ENCODE assay signal across 8 cellular contexts in genomic region chr19:6393074-6393981, GRCh38. TPM values are rescaled to one million over a fixed set of nuclear protein-coding genes. Genes with fewer than 3 reads are reported as not detected.
DNase-seq lines count a peak whose midpoint lies in the region; ATAC-seq and TF ChIP-seq lines count a peak whose summit lies in the region.

A gene with protein sequence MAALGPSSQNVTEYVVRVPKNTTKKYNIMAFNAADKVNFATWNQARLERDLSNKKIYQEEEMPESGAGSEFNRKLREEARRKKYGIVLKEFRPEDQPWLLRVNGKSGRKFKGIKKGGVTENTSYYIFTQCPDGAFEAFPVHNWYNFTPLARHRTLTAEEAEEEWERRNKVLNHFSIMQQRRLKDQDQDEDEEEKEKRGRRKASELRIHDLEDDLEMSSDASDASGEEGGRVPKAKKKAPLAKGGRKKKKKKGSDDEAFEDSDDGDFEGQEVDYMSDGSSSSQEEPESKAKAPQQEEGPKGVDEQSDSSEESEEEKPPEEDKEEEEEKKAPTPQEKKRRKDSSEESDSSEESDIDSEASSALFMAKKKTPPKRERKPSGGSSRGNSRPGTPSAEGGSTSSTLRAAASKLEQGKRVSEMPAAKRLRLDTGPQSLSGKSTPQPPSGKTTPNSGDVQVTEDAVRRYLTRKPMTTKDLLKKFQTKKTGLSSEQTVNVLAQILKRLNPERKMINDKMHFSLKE (minus strand): TSS chr19:6393164. CDS start chr19:6392995, 169 bp downstream.

- CTCF ChIA-PET in HCT116 (lab: Charles Lee) = no interaction called here
- CTCF ChIA-PET in activated naive CD4-positive, alpha-beta T cell treated with anti-CD3 and anti-CD28 coated beads for 36 hours (lab: Charles Lee) = interaction anchor here (0.6 kb wide), 1 partner anchor 69 kb away, joined by 3 read pairs; no protein-coding TSS in a partner anchor

- peak within 1 kb of the TSS; percentile 92 for H3K27ac Mint-ChIP-seq in activated naive CD4-positive, alpha-beta T cell treated with anti-CD3 and anti-CD28 coated beads for 36 hours

- peaks cover 16% of the 10 kb centered on the region for H3K4me1 Mint-ChIP-seq in activated naive CD4-positive, alpha-beta T cell treated with anti-CD3 and anti-CD28 coated beads for 36 hours (ENCODE audit: low read depth)

- H3K36me3 ChIP-seq in HCT116 (ENCODE audit: control insufficient read depth in 1 of 2, insufficient read depth in 2 of 2, low read length in 2 of 2) = peaks cover 15 to 16% of the 10 kb centered on the region in 2 experiments; a peak in 2 of 4 replicates
- peaks cover 0 to 33% of the 10 kb centered on the region in 2 donors for H3K36me3 ChIP-seq in gastroesophageal sphincter

- H3K27me3 Mint-ChIP-seq in activated naive CD4-positive, alpha-beta T cell treated with anti-CD3 and anti-CD28 coated beads for 36 hours (ENCODE audit: low read depth) = no peaks in the 10 kb centered on the region

- no TSS peak for BruUV-seq in HCT116 (replicated peaks; lab: Mats Ljungman, UMichigan)

- peak; percentile 87 for ATAC-seq in HCT116
- ATAC-seq in gastroesophageal sphincter = peak; percentile 95

- H3K9me2 ChIP-seq in HCT116 (ENCODE audit: insufficient read depth) = no peaks in the 10 kb centered on the region

- no peak for TF ChIP-seq EP300 in gastroesophageal sphincter (IDR thresholded peaks at IDR 0.05)

- H3K27me3 ChIP-seq in HCT116 (ENCODE audit: insufficient read depth, low read length) = no peaks in the 10 kb centered on the region
- no peaks in the 10 kb centered on the region for H3K27me3 ChIP-seq in gastroesophageal sphincter

- H3K9me3 Mint-ChIP-seq in activated naive CD4-positive, alpha-beta T cell treated with anti-CD3 and anti-CD28 coated beads for 36 hours = no peaks in the 10 kb centered on the region

- TF ChIP-seq RAD21 in HCT116 (IDR thresholded peaks at IDR 0.05; ENCODE audit: low read depth) = no peak

- peak; percentile 87 for DNase-seq in GDM1 (lab: John Stamatoyannopoulos, UW)
- DNase-seq in HCT116 (ENCODE audit: low read depth, low spot score) = peak; percentile 90
- peak; percentile 98 for DNase-seq in NAMALWA (ENCODE audit: low spot score)
- DNase-seq in SK-N-DZ (ENCODE audit: low spot score) = peak; percentile 95
- DNase-seq in activated naive CD4-positive, alpha-beta T cell treated with anti-CD3 and anti-CD28 coated beads for 36 hours = peak; percentile 95
- peak; percentile 78 for DNase-seq in non-pigmented ciliary epithelial cell (ENCODE audit: low read depth)
- DNase-seq in superior temporal gyrus (ENCODE audit: extremely low spot score) = peak; percentile 98

- POLR2A ChIA-PET in HCT116 (lab: Charles Lee) = interaction anchor here (0.6 to 1.0 kb wide), 2 partner anchors 11 to 20 kb away, joined by 3 to 9 read pairs; partner anchors contain the start of gene ALKBH7

- peaks cover 36% of the 10 kb centered on the region for H3K79me2 ChIP-seq in HCT116 (ENCODE audit: insufficient read depth, low read length)

- RAD21 ChIA-PET in HCT116 (lab: Charles Lee; ENCODE audit: low non-redundant PET in 1 of 2, low total read pairs in 2 of 2, uncharacterized antibody in 2 of 2, unreplicated experiment in 2 of 2) = interaction anchor here in 1 of 2 experiments (0.6 to 1.0 kb wide), 2 partner anchors 32 to 33 kb away, joined by 3 to 6 read pairs; partner anchors contain the start of gene KHSRP

- H3K4me2 ChIP-seq in HCT116 (ENCODE audit: low read length) = peak within 1 kb of the TSS; percentile 79

- WGBS in gastroesophageal sphincter (ENCODE audit: low coverage in 1 of 2), 2 donors = 0% methylated on average over 10 to 13 of the region's 69 CpGs

- H3K4me1 ChIP-seq in HCT116 (ENCODE audit: control insufficient read depth in 1 of 2, insufficient read depth in 2 of 2, low read length in 2 of 2) (peaks cover 8 to 21% of the 10 kb centered on the region in 2 experiments), gastroesophageal sphincter (peaks cover 0 to 19% (median 7%) of the 10 kb centered on the region in 3 donors)

- H3K4me3 ChIP-seq in HCT116 (replicated peaks in 1 of 2; ENCODE audit: low read depth in 1 of 2, low read length in 2 of 2) (peak within 1 kb of the TSS; percentile 69 to 90), gastroesophageal sphincter (peak within 1 kb of the TSS; percentile 69 to 72)

- H3K27ac ChIP-seq in HCT116 (ENCODE audit: low read depth, low read length) (peak within 1 kb of the TSS; percentile 71), gastroesophageal sphincter (peak within 1 kb of the TSS; percentile 91 to 98 (median 95))

- intact Hi-C loops in HCT116 (cut with micrococcal nuclease) = no loop called here
- intact Hi-C loops in activated naive CD4-positive, alpha-beta T cell treated with anti-CD3 and anti-CD28 coated beads for 36 hours (cut with micrococcal nuclease) = loop anchor here (1.0 kb wide), 5 partner anchors 20 to 344 kb away; partner anchors contain the start of genes CLPP and GPR108

- peak within 1 kb of the TSS; percentile 90 for H3K9ac ChIP-seq in HCT116 (ENCODE audit: low read length)

- peaks cover 17% of the 10 kb centered on the region for H3K36me3 Mint-ChIP-seq in activated naive CD4-positive, alpha-beta T cell treated with anti-CD3 and anti-CD28 coated beads for 36 hours (ENCODE audit: low read depth)

- H3K4me3 Mint-ChIP-seq in activated naive CD4-positive, alpha-beta T cell treated with anti-CD3 and anti-CD28 coated beads for 36 hours = peak within 1 kb of the TSS; percentile 88

- peak; percentile 60 for TF ChIP-seq POLR2A in HCT116 (IDR thresholded peaks at IDR 0.05; ENCODE audit: borderline replicate concordance, extremely low read depth, insufficient read depth, insufficient read length)
- peak in 1 of 2 donors; percentile 29 for TF ChIP-seq POLR2A in gastroesophageal sphincter (IDR thresholded peaks at IDR 0.05)

- TF ChIP-seq CTCF in HCT116 (IDR thresholded peaks at IDR 0.05 in 2 of 3, conservative IDR thresholded peaks at IDR 0.05 in 1 of 3; ENCODE audit: borderline replicate concordance in 1 of 3, insufficient read depth in 1 of 3, low read depth in 2 of 3, low read length in 2 of 3) (no peak), gastroesophageal sphincter (IDR thresholded peaks at IDR 0.05) (peak in 2 of 4 experiments; percentile 7 to 39)

- H2AFZ ChIP-seq in HCT116 (ENCODE audit: low read depth, low read length, poor library complexity, severe bottlenecking) = peak within 1 kb of the TSS; percentile 87

- H3K9me3 ChIP-seq in HCT116 (ENCODE audit: control insufficient read depth in 1 of 2, insufficient read depth in 1 of 2, low read depth in 1 of 2, low read length in 2 of 2) = no peaks in the 10 kb centered on the region
- H3K9me3 ChIP-seq in gastroesophageal sphincter = no peaks in the 10 kb centered on the region

- no peaks in the 10 kb centered on the region for H4K20me1 ChIP-seq in HCT116 (ENCODE audit: insufficient read depth)

TF ChIP-seq in HCT116, 20 proteins besides CTCF, POLR2A, EP300 and RAD21:
- TF ChIP-seq JUND (IDR thresholded peaks at IDR 0.05) (no peak), SP1 (IDR thresholded peaks at IDR 0.05; ENCODE audit: low read depth) (no peak), TCF7L2 (IDR thresholded peaks at IDR 0.05; ENCODE audit: borderline replicate concordance, extremely low read depth, insufficient read depth, insufficient read length) (peak; percentile 49), ZNF274 (IDR thresholded peaks at IDR 0.05; ENCODE audit: low read depth, low read length) (no peak), ZFX (IDR thresholded peaks at IDR 0.05) (peak; percentile 87; the same call in 1 of the 2 replicates), CBX3 (IDR thresholded peaks at IDR 0.05; ENCODE audit: low read depth) (no peak), POLR2AphosphoS5 (IDR thresholded peaks at IDR 0.05; ENCODE audit: low read depth, low read length) (peak; percentile 81), EZH2 (IDR thresholded peaks at IDR 0.05) (no peak), EGR1 (IDR thresholded peaks at IDR 0.05; ENCODE audit: low read depth) (0 out of 2 replicates have a peak, but pooled peaks have one; percentile 33), ZBTB33 (IDR thresholded peaks at IDR 0.05; ENCODE audit: extremely low read depth, insufficient replicate concordance, low read length) (no peak), FOSL1 (IDR thresholded peaks at IDR 0.05; ENCODE audit: low read depth) (no peak), SRF (IDR thresholded peaks at IDR 0.05; ENCODE audit: low read depth) (no peak), YY1 (IDR thresholded peaks at IDR 0.05; ENCODE audit: extremely low read depth, insufficient replicate concordance, low read depth, low read length) (peak; percentile 54)
- TF ChIP-seq, protein P1, sequence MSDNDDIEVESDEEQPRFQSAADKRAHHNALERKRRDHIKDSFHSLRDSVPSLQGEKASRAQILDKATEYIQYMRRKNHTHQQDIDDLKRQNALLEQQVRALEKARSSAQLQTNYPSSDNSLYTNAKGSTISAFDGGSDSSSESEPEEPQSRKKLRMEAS (IDR thresholded peaks at IDR 0.05) = no peak

RNA-seq across cellular contexts. Expression of the gene that starts here (rescaled TPM):
- total RNA-seq in HCT116 (2021; ENCODE audit: unreplicated experiment) (82.0 TPM), gastroesophageal sphincter (10 to 100 TPM; 44.7 to 62.8 (median 51.4) TPM)
- polyA plus RNA-seq in HCT116 (2012) = 84.2 and 85.5 TPM in 2 replicates
- 37.3 and 50.5 TPM in 2 replicates for polyA plus RNA-seq in SK-N-DZ (2014; cell fraction: cytosol; rRNA removed)
- 22.3 and 36.5 TPM in 2 replicates for polyA plus RNA-seq in SK-N-DZ (2014; cell fraction: nucleus; rRNA removed)
- 10 to 100 TPM; 53.5 to 63.0 TPM for total RNA-seq in activated naive CD4-positive, alpha-beta T cell treated with anti-CD3 and anti-CD28 coated beads for 36 hours

Comparison
In these comparisons a context has a peak if more than half of its experiments do, and no peak if none do; other contexts are left out.
1. Peak in every context shown above with its lines: DNase-seq, ATAC-seq, H3K4me3 ChIP-seq and H3K27ac ChIP-seq.